Comparison of ENCODE assay signal across 7 cellular contexts in genomic region chr19:34926685-34927375, GRCh38. TPM values are rescaled to one million over a fixed set of nuclear protein-coding genes. Genes with fewer than 3 reads are reported as not detected.
DNase-seq lines count a peak whose midpoint lies in the region; ATAC-seq and TF ChIP-seq lines count a peak whose summit lies in the region.

ZNF30 (plus strand) TSS chr19:34926903; CDS start chr19:34929948, 3,045 bp downstream.

- intact Hi-C loops in colonic mucosa (cut with DNase I), result no loop called here

- peak within 1 kb of the TSS; percentile 71 to 74 for H3K9ac ChIP-seq in colonic mucosa (ENCODE audit: low read depth in 2 of 2, low read length in 2 of 2)

- peaks cover 5% of the 10 kb centered on the region for H3K4me1 ChIP-seq in colonic mucosa

- no peaks in the 10 kb centered on the region for H3K9me3 ChIP-seq in colonic mucosa

- H3K27me3 ChIP-seq in colonic mucosa, result no peaks in the 10 kb centered on the region
- no peaks in the 10 kb centered on the region for H3K27me3 ChIP-seq in layer of hippocampus (ENCODE audit: control insufficient read depth, insufficient read depth, low read length)

- DNase-seq in NCI-H2171 treated with DMSO at 0.1 percent for 48 hours (lab: John Stamatoyannopoulos, UW), result peak; percentile 82
- DNase-seq in activated CD4-positive, alpha-beta T cell treated with anti-CD3 and anti-CD28 coated beads for 4 hours, result peak; percentile 68 to 75
- peak; percentile 89 for DNase-seq in colonic mucosa
- DNase-seq in stimulated activated CD4-positive, alpha-beta T cell treated with anti-CD3 and anti-CD28 coated beads, Interleukin-1b, Interleukin-23, amount 100 ng/mL, for 24 hours (ENCODE audit: low read depth in 4 of 4, low spot score in 1 of 4), result peak; percentile 43 to 82 (median 71)

- peak; percentile 93 for ATAC-seq in GM18498 (IDR thresholded peaks at IDR 0.05; ENCODE audit: unreplicated experiment)
- ATAC-seq in HG02885 (IDR thresholded peaks at IDR 0.05; ENCODE audit: poor library complexity, unreplicated experiment), result peak; percentile 96

- no peaks in the 10 kb centered on the region for H3K36me3 ChIP-seq in colonic mucosa

- no peak for TF ChIP-seq CTCF in colonic mucosa (IDR thresholded peaks at IDR 0.05)

- H3K27ac ChIP-seq in colonic mucosa, result peak within 1 kb of the TSS; percentile 64
- H3K27ac ChIP-seq in layer of hippocampus (ENCODE audit: low read depth, low read length), result peak within 1 kb of the TSS; percentile 75

- H3K4me3 ChIP-seq in colonic mucosa, result peak within 1 kb of the TSS; percentile 61

RNA-seq across cellular contexts. Expression of gene ZNF30, which starts in this region (rescaled TPM):
- 1 to 10 TPM; 1.3 to 2.1 TPM for total RNA-seq in colonic mucosa

Comparison
In these comparisons a context has a peak if more than half of its experiments do, and no peak if none do; other contexts are left out.
1. Peak in every context shown above with its lines: DNase-seq, ATAC-seq, H3K4me3 ChIP-seq and H3K27ac ChIP-seq.